In the genomic region with DNA sequence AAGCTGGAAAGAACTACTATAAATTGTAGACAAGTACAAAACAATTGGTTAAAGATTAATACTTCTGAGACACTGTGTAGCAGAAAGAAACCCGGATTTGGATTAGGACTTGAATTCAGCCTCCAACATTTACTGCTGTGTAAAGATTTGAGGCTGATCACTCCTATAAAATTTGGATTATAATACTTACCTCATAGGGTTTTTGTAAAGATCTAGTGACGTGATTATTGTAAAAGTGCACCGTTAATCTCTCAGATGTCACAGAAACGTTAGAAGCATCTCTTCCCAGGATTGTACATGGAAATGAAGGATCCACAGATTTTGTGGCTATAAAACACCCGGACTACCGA, we compare ENCODE assay signal across 8 cellular contexts. TPM values are rescaled to one million over a fixed set of nuclear protein-coding genes. Genes with fewer than 3 reads are reported as not detected.
A peak's percentile ranks its signal among the peaks of the same experiment; 100 is the strongest.
DNase-seq lines count a peak whose midpoint lies in the region; ATAC-seq and TF ChIP-seq lines count a peak whose summit lies in the region.

No MANE protein-coding gene starts in this region.

- POLR2A ChIA-PET in CD8-positive, alpha-beta T cell (lab: Charles Lee) = interaction anchor here (0.7 to 1.1 kb wide), 2 partner anchors 17 to 436 kb away, joined by 3 read pairs; no protein-coding TSS in a partner anchor
- POLR2A ChIA-PET in naive thymus-derived CD8-positive, alpha-beta T cell (lab: Charles Lee) = interaction anchor here (0.8 to 3.2 kb wide), 2 partner anchors 55 to 233 kb away, joined by 3 to 16 read pairs; partner anchors contain the start of gene PICALM

- no peaks in the 10 kb centered on the region for H3K27me3 ChIP-seq in CD8-positive, alpha-beta T cell (ENCODE audit: insufficient read depth, low read length)

- CTCF ChIA-PET in CD8-positive, alpha-beta T cell (lab: Charles Lee) = no interaction called here

- H3K4me3 Mint-ChIP-seq in CD8-positive, alpha-beta T cell = peak overlapping the region; percentile 99
- peak overlapping the region; percentile 100 for H3K4me3 Mint-ChIP-seq in activated naive CD8-positive, alpha-beta T cell treated with anti-CD3 and anti-CD28 coated beads, Interleukin-2, amount 50 U/mL, for 24 hours
- peak overlapping the region; percentile 97 to 100 (median 99) for H3K4me3 Mint-ChIP-seq in naive thymus-derived CD8-positive, alpha-beta T cell

- peaks cover 29% of the 10 kb centered on the region for H3K4me1 Mint-ChIP-seq in CD8-positive, alpha-beta T cell (ENCODE audit: low read depth)
- peaks cover 29% of the 10 kb centered on the region for H3K4me1 Mint-ChIP-seq in activated naive CD8-positive, alpha-beta T cell treated with anti-CD3 and anti-CD28 coated beads, Interleukin-2, amount 50 U/mL, for 24 hours
- H3K4me1 Mint-ChIP-seq in naive thymus-derived CD8-positive, alpha-beta T cell = peaks cover 9 to 39% (median 28%) of the 10 kb centered on the region in 4 donors

- DNase-seq in CD8-positive, alpha-beta T cell = no peak
- DNase-seq in activated naive CD8-positive, alpha-beta T cell treated with anti-CD3 and anti-CD28 coated beads, Interleukin-2, amount 50 U/mL, for 24 hours = no peak
- no peak for DNase-seq in naive thymus-derived CD8-positive, alpha-beta T cell
- no peak for DNase-seq in mesenteric fat pad (ENCODE audit: low spot score)
- no peak for DNase-seq in stimulated activated CD4-positive, alpha-beta T cell treated with anti-CD3 and anti-CD28 coated beads, Interleukin-1b, Interleukin-23, amount 100 ng/mL, for 48 hours
- no peak for DNase-seq in NAMALWA (ENCODE audit: low spot score)
- no peak for DNase-seq in NOMO-1 treated with dmso at 0.1 percent for 144 hours (lab: John Stamatoyannopoulos, UW; ENCODE audit: unreplicated experiment)

- intact Hi-C loops in CD8-positive, alpha-beta T cell (cut with DNase I, micrococcal nuclease) = loop anchor here (1.0 to 5.0 kb wide), 8 partner anchors 56 to 736 kb away; partner anchors contain the start of genes PICALM (in 2 of the 2), TMEM126A (in 2 of the 2), TMEM126B (in 2 of the 2) and CREBZF (in 1 of the 2)

- TF ChIP-seq CTCF in CD8-positive, alpha-beta T cell (IDR thresholded peaks at IDR 0.05) = no peak

- H3K9me3 Mint-ChIP-seq in CD8-positive, alpha-beta T cell = no peaks in the 10 kb centered on the region
- no peaks in the 10 kb centered on the region for H3K9me3 Mint-ChIP-seq in activated naive CD8-positive, alpha-beta T cell treated with anti-CD3 and anti-CD28 coated beads, Interleukin-2, amount 50 U/mL, for 24 hours
- no peaks in the 10 kb centered on the region for H3K9me3 Mint-ChIP-seq in naive thymus-derived CD8-positive, alpha-beta T cell

- H3K4me3 ChIP-seq in CD8-positive, alpha-beta T cell (ENCODE audit: low read depth, low read length) = peak overlapping the region; percentile 86

- H3K27me3 Mint-ChIP-seq in CD8-positive, alpha-beta T cell (ENCODE audit: low read depth) = no peaks in the 10 kb centered on the region
- no peaks in the 10 kb centered on the region for H3K27me3 Mint-ChIP-seq in activated naive CD8-positive, alpha-beta T cell treated with anti-CD3 and anti-CD28 coated beads, Interleukin-2, amount 50 U/mL, for 24 hours
- peaks cover 0 to 2% (median 0%) of the 10 kb centered on the region in 5 donors for H3K27me3 Mint-ChIP-seq in naive thymus-derived CD8-positive, alpha-beta T cell

- peak overlapping the region; percentile 74 for H3K27ac ChIP-seq in CD8-positive, alpha-beta T cell (ENCODE audit: low read depth, low read length)

- H3K36me3 ChIP-seq in CD8-positive, alpha-beta T cell (ENCODE audit: insufficient read depth, low read length) = no peaks in the 10 kb centered on the region

- peaks cover 12% of the 10 kb centered on the region for H3K36me3 Mint-ChIP-seq in CD8-positive, alpha-beta T cell
- H3K36me3 Mint-ChIP-seq in activated naive CD8-positive, alpha-beta T cell treated with anti-CD3 and anti-CD28 coated beads, Interleukin-2, amount 50 U/mL, for 24 hours (ENCODE audit: low read depth) = peaks cover 10% of the 10 kb centered on the region
- peaks cover 0 to 8% (median 4%) of the 10 kb centered on the region in 3 donors for H3K36me3 Mint-ChIP-seq in naive thymus-derived CD8-positive, alpha-beta T cell

- no peak for ATAC-seq in CD8-positive, alpha-beta T cell
- ATAC-seq in HG02852 (IDR thresholded peaks at IDR 0.05; ENCODE audit: unreplicated experiment) = peak; percentile 19
- ATAC-seq in activated naive CD8-positive, alpha-beta T cell treated with anti-CD3 and anti-CD28 coated beads, Interleukin-2, amount 50 U/mL, for 24 hours = no peak
- no peak for ATAC-seq in naive thymus-derived CD8-positive, alpha-beta T cell

- peaks cover 22% of the 10 kb centered on the region for H3K4me1 ChIP-seq in CD8-positive, alpha-beta T cell (ENCODE audit: insufficient read depth, low read length)

- peak overlapping the region; percentile 99 for H3K27ac Mint-ChIP-seq in CD8-positive, alpha-beta T cell
- peak overlapping the region; percentile 98 for H3K27ac Mint-ChIP-seq in activated naive CD8-positive, alpha-beta T cell treated with anti-CD3 and anti-CD28 coated beads, Interleukin-2, amount 50 U/mL, for 24 hours
- H3K27ac Mint-ChIP-seq in naive thymus-derived CD8-positive, alpha-beta T cell = peak overlapping the region; percentile 94 to 99 (median 98)

- no peaks in the 10 kb centered on the region for H3K9me3 ChIP-seq in CD8-positive, alpha-beta T cell (ENCODE audit: low read length)

RNA-seq across cellular contexts. Expression of gene HIKESHI, which starts 0.3 kb away (rescaled TPM):
- total RNA-seq in CD8-positive, alpha-beta T cell = 1 to 10 TPM; 4.9 to 6.9 TPM
- total RNA-seq in naive thymus-derived CD8-positive, alpha-beta T cell = 10 to 100 TPM; 33.5 to 34.9 TPM
- 10 to 100 TPM; 86.4 to 96.0 (median 94.3) TPM for polyA plus RNA-seq in naive thymus-derived CD8-positive, alpha-beta T cell
- total RNA-seq in mesenteric fat pad = 29.2 TPM

RNA-seq across cellular contexts. Expression of gene EED, which starts 57.2 kb away (rescaled TPM):
- total RNA-seq in CD8-positive, alpha-beta T cell = 10 to 100 TPM; 23.5 to 24.7 TPM
- 10 to 100 TPM; 31.1 to 31.5 TPM for total RNA-seq in naive thymus-derived CD8-positive, alpha-beta T cell
- 10 to 100 TPM; 10.9 to 19.2 (median 12.1) TPM for polyA plus RNA-seq in naive thymus-derived CD8-positive, alpha-beta T cell
- total RNA-seq in mesenteric fat pad = 13.5 TPM
